In the genomic region with DNA sequence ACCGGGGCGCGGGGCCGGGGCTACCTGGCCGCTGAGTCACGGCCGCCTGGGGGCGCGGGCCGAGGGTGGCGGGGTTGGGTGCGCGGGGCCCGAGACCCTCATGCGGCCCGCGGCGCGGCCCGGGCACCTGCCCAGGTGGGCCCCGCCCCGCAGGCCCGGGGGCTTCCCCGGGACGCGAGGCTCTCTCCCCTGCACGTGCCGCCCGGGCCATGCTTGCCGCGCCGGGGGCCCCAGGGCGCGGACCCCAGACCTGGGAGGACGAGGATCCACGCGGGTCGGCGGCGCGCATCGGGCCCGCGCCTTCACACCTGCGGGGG, we compare ENCODE assay signal across 8 cellular contexts. TPM values are rescaled to one million over a fixed set of nuclear protein-coding genes. Genes with fewer than 3 reads are reported as not detected.
A peak's percentile ranks its signal among the peaks of the same experiment; 100 is the strongest.
DNase-seq lines count a peak whose midpoint lies in the region; ATAC-seq and TF ChIP-seq lines count a peak whose summit lies in the region.

No MANE protein-coding gene starts in this region.

- no peak for TF ChIP-seq POLR2A in body of pancreas (IDR thresholded peaks at IDR 0.05)

- H3K4me1 ChIP-seq in DND-41 (ENCODE audit: insufficient read depth, low read length) (peaks cover 30% of the 10 kb centered on the region), body of pancreas (peaks cover 45% of the 10 kb centered on the region)

- peak overlapping the region; percentile 65 for H3K9ac ChIP-seq in DND-41 (ENCODE audit: low read depth, low read length)
- H3K9ac ChIP-seq in neural cell (ENCODE audit: low read length) = peak overlapping the region; percentile 42

- ATAC-seq in DND-41 (ENCODE audit: insufficient read depth, low read depth) = no peak
- peak; percentile 20 for ATAC-seq in HG02642 (IDR thresholded peaks at IDR 0.05; ENCODE audit: poor library complexity, unreplicated experiment)
- ATAC-seq in body of pancreas = peak; percentile 7

- H3K4me3 ChIP-seq in DND-41 (ENCODE audit: low read depth in 1 of 2, low read length in 2 of 2) (peak overlapping the region; percentile 43 to 71; a peak in 3 of 4 replicates), body of pancreas (peak overlapping the region in 1 of 2 donors; percentile 55), neural cell (ENCODE audit: low read length) (peak overlapping the region; percentile 66)

- H3K4me2 ChIP-seq in DND-41 (ENCODE audit: insufficient read depth, low read length) (peak overlapping the region; percentile 95), neural cell (ENCODE audit: low read length) (no peak overlapping the region)

- H3K27ac ChIP-seq in DND-41 (ENCODE audit: low read length) = peak overlapping the region; percentile 26; the same call in 1 of the 2 replicates
- H3K27ac ChIP-seq in body of pancreas = peak overlapping the region; percentile 97 to 100 (median 98)
- no peak overlapping the region for H3K27ac ChIP-seq in neural cell (ENCODE audit: low read length)

- TF ChIP-seq RAD21 in neural cell (conservative IDR thresholded peaks at IDR 0.05) = no peak

- H3K27me3 ChIP-seq in DND-41 (ENCODE audit: insufficient read depth, low read length, poor library complexity) (peaks cover 3% of the 10 kb centered on the region), body of pancreas (no peaks in the 10 kb centered on the region), neural cell (ENCODE audit: insufficient read depth, low read depth, low read length) (no peaks in the 10 kb centered on the region)

- H3K79me2 ChIP-seq in DND-41 (ENCODE audit: insufficient read depth, low read length) (peaks cover 52% of the 10 kb centered on the region), neural cell (replicated peaks; ENCODE audit: insufficient read depth, low read length) (no peaks in the 10 kb centered on the region)

- 0% methylated on average over 44 of the region's 45 CpGs; no CpG with 5 or more reads in 1 of the 2 donors for WGBS in body of pancreas, 2 donors

- TF ChIP-seq EP300 in neural cell (conservative IDR thresholded peaks at IDR 0.05; ENCODE audit: poor library complexity, severe bottlenecking) = no peak

- no peak overlapping the region for H2AFZ ChIP-seq in DND-41 (ENCODE audit: low read depth, low read length)
- H2AFZ ChIP-seq in neural cell (ENCODE audit: low read depth, low read length) = no peak overlapping the region

- intact Hi-C loops in body of pancreas (cut with DNase I) = no loop called here

- no peaks in the 10 kb centered on the region for H3K9me2 ChIP-seq in neural cell (ENCODE audit: insufficient read depth, low read length)

- CTCF ChIA-PET in GM10248 (lab: Yijun Ruan, JAX) = no interaction called here

- POLR2A ChIA-PET in GM10248 (lab: Yijun Ruan, JAX) = no interaction called here

- H3K9me3 ChIP-seq in DND-41 (ENCODE audit: insufficient read depth, low read length, severe bottlenecking) = no peaks in the 10 kb centered on the region
- H3K9me3 ChIP-seq in body of pancreas = no peaks in the 10 kb centered on the region
- no peaks in the 10 kb centered on the region for H3K9me3 ChIP-seq in neural cell (ENCODE audit: low read length)

- no peaks in the 10 kb centered on the region for H3F3A ChIP-seq in neural cell (ENCODE audit: insufficient read depth, low read length, poor library complexity, severe bottlenecking)

- H4K20me1 ChIP-seq in DND-41 (ENCODE audit: insufficient read depth, low read length) (peaks cover 45% of the 10 kb centered on the region), neural cell (ENCODE audit: insufficient read depth) (no peaks in the 10 kb centered on the region)

- peaks cover 6% of the 10 kb centered on the region; the same call in 1 of the 2 replicates for H3K36me3 ChIP-seq in DND-41 (ENCODE audit: insufficient read depth, low read length)
- H3K36me3 ChIP-seq in body of pancreas (replicated peaks in 1 of 2; ENCODE audit: insufficient read depth in 1 of 2, low read depth in 2 of 2) = no peaks in the 10 kb centered on the region
- no peaks in the 10 kb centered on the region for H3K36me3 ChIP-seq in neural cell (ENCODE audit: insufficient read depth, low read length)

- TF ChIP-seq CTCF in DND-41 (IDR thresholded peaks at IDR 0.05; ENCODE audit: borderline replicate concordance, extremely low read depth, low read length, poor library complexity, severe bottlenecking) (no peak), body of pancreas (IDR thresholded peaks at IDR 0.05) (no peak), neural cell (IDR thresholded peaks at IDR 0.05; ENCODE audit: poor library complexity, severe bottlenecking) (no peak), GM10248 (IDR thresholded peaks at IDR 0.05; ENCODE audit: control extremely low read depth, extremely low read depth, low read depth, missing control alignments) (no peak)

- no peak for DNase-seq in DND-41
- DNase-seq in body of pancreas = peak in 2 of 4 donors; percentile 26 to 41
- no peak for DNase-seq in DMS 273 (lab: John Stamatoyannopoulos, UW; ENCODE audit: unreplicated experiment)
- no peak for DNase-seq in GM10248 (ENCODE audit: extremely low spot score)
- DNase-seq in HuH-7 (ENCODE audit: low spot score) = no peak
- DNase-seq in cortex of kidney (lab: John Stamatoyannopoulos, UW) = no peak

TF ChIP-seq in neural cell, 6 proteins besides CTCF, POLR2A, EP300 and RAD21:
- TF ChIP-seq EZH2 (IDR thresholded peaks at IDR 0.05; ENCODE audit: borderline replicate concordance, insufficient read depth, low read length, poor library complexity, severe bottlenecking) (no peak), MXI1 (conservative IDR thresholded peaks at IDR 0.05; ENCODE audit: poor library complexity, severe bottlenecking) (no peak), POLR2AphosphoS5 (IDR thresholded peaks at IDR 0.05) (no peak), REST (IDR thresholded peaks at IDR 0.05; ENCODE audit: borderline replicate concordance) (no peak), SMC3 (conservative IDR thresholded peaks at IDR 0.05; ENCODE audit: poor library complexity) (no peak), TAF1 (IDR thresholded peaks at IDR 0.05; ENCODE audit: low read depth) (no peak)

RNA-seq across cellular contexts. Expression of gene MAFK, which starts 0.4 kb away (rescaled TPM):
- 10 to 100 TPM; 25.7 to 52.7 TPM for total RNA-seq in body of pancreas
- 12.6 and 16.4 TPM in 2 replicates for polyA plus RNA-seq in neural cell
- 9.1 and 12.9 TPM in 2 replicates for polyA minus RNA-seq in neural cell

RNA-seq across cellular contexts. Expression of gene TMEM184A, which starts 25.1 kb away (rescaled TPM):
- 10 to 100 TPM; 21.0 to 65.3 TPM for total RNA-seq in body of pancreas
- polyA plus RNA-seq in neural cell = 0.12 TPM in 1 of 2 replicates, not detected in the other
- not detected in 2 replicates for polyA minus RNA-seq in neural cell

RNA-seq across cellular contexts. Expression of gene INTS1, which starts 26.7 kb away (rescaled TPM):
- 10 to 100 TPM; 66.3 to 72.9 TPM for total RNA-seq in body of pancreas
- 21.1 and 26.3 TPM in 2 replicates for polyA plus RNA-seq in neural cell
- 49.0 and 63.8 TPM in 2 replicates for polyA minus RNA-seq in neural cell

RNA-seq across cellular contexts. Expression of gene PSMG3, which starts 38.9 kb away (rescaled TPM):
- total RNA-seq in body of pancreas = 10 to 100 TPM; 34.0 to 39.6 TPM
- polyA plus RNA-seq in neural cell = 50.6 and 54.1 TPM in 2 replicates
- 15.6 and 20.9 TPM in 2 replicates for polyA minus RNA-seq in neural cell
